24 cellular contexts compared by ENCODE assay signal in the genomic region with DNA sequence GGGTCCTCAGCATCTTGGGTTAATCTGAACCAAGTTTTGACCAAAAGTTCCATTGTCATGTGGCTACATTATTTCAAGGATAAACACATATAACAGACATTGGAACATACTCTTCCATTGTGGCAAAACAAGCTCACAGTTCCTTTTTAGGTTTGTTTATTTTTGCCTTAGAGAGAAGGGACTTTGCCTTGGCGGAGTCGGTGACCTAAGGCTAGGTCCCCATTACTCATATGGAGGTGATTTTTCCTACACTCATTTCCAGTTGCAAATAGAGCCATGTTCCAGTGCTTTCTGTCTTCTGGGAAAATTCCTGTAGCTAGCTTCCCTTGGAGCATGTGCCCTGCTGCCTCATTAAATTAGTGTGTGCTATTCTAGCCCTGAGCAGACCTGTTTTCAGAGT.
"Had no signal": no experiment of that assay in that cellular context is flagged by ENCODE, and none has a peak within 500 bp of the region (broad histone marks: within the 10 kb centered on the region; RNA-seq: fewer than 3 reads in every experiment).

No MANE protein-coding gene starts in this region.

- H3K79me2 ChIP-seq: parathyroid adenoma had no signal

- H3K4me3 ChIP-seq: colonic mucosa, gastroesophageal sphincter, heart left ventricle, left ventricle myocardium inferior, lower lobe of right lung, suprapubic skin, transverse colon, upper lobe of right lung, uterus had no signal

- H3K27me3 ChIP-seq: colonic mucosa, gastroesophageal sphincter, heart left ventricle, suprapubic skin, transverse colon, upper lobe of right lung, uterus had no signal

- H3K27ac ChIP-seq: colonic mucosa, gastroesophageal sphincter, heart left ventricle, left ventricle myocardium inferior, lower lobe of right lung, neutrophil, parathyroid adenoma, suprapubic skin, transverse colon, upper lobe of right lung, uterus had no signal

- H2AFZ ChIP-seq: parathyroid adenoma had no signal

- H3K9me3 Mint-ChIP-seq: central memory CD8-positive, alpha-beta T cell; natural killer cell; neural crest cell; stimulated activated effector memory CD8-positive, alpha-beta T cell treated with anti-CD3 and anti-CD28 coated beads, Interleukin-12 subunit alpha, Interleukin-12 subunit beta, amount 100 ng/mL, for 72 hours had no signal

- DNase-seq: colonic mucosa; dermis blood vessel endothelial cell; effector memory CD4-positive, alpha-beta T cell; heart left ventricle; hippocampal formation; left cardiac atrium; left ventricle myocardium inferior; lower lobe of right lung; natural killer cell; stimulated activated CD4-positive, alpha-beta T cell treated with anti-CD3 and anti-CD28 coated beads, Interleukin-2, amount 100 ng/mL, for 24 hours; stimulated activated CD4-positive, alpha-beta T cell treated with anti-CD3 and anti-CD28 coated beads, Interleukin-4, amount 100 ng/mL, for 24 hours; stimulated activated naive CD4-positive, alpha-beta T cell treated with Interleukin-2 at 50 U/mL for 16 hours; transverse colon; upper lobe of right lung; uterus had no signal

- H3K36me3 ChIP-seq: colonic mucosa, gastroesophageal sphincter, heart left ventricle, left ventricle myocardium inferior, lower lobe of right lung, neutrophil, suprapubic skin, transverse colon, upper lobe of right lung, uterus had no signal

- H3K27ac Mint-ChIP-seq: natural killer cell; progenitor cell of endocrine pancreas; stimulated activated effector memory CD8-positive, alpha-beta T cell treated with anti-CD3 and anti-CD28 coated beads, Interleukin-12 subunit alpha, Interleukin-12 subunit beta, amount 100 ng/mL, for 72 hours had no signal

- H3K9me3 ChIP-seq: colonic mucosa, gastroesophageal sphincter, heart left ventricle, left ventricle myocardium inferior, lower lobe of right lung, neutrophil, suprapubic skin, transverse colon, upper lobe of right lung, uterus had no signal

- ATAC-seq: gastroesophageal sphincter; heart left ventricle; left cardiac atrium; natural killer cell; sciatic nerve; stimulated activated effector memory CD8-positive, alpha-beta T cell treated with anti-CD3 and anti-CD28 coated beads, Interleukin-12 subunit alpha, Interleukin-12 subunit beta, amount 100 ng/mL, for 72 hours; upper lobe of right lung had no signal

- H3K36me3 Mint-ChIP-seq: natural killer cell; stimulated activated effector memory CD8-positive, alpha-beta T cell treated with anti-CD3 and anti-CD28 coated beads, Interleukin-12 subunit alpha, Interleukin-12 subunit beta, amount 100 ng/mL, for 72 hours had no signal

- H3K4me1 ChIP-seq: colonic mucosa, parathyroid adenoma, uterus had no signal

- H3K4me3 Mint-ChIP-seq: central memory CD8-positive, alpha-beta T cell; natural killer cell; neural crest cell; stimulated activated effector memory CD8-positive, alpha-beta T cell treated with anti-CD3 and anti-CD28 coated beads, Interleukin-12 subunit alpha, Interleukin-12 subunit beta, amount 100 ng/mL, for 72 hours had no signal
